In the genomic region with DNA sequence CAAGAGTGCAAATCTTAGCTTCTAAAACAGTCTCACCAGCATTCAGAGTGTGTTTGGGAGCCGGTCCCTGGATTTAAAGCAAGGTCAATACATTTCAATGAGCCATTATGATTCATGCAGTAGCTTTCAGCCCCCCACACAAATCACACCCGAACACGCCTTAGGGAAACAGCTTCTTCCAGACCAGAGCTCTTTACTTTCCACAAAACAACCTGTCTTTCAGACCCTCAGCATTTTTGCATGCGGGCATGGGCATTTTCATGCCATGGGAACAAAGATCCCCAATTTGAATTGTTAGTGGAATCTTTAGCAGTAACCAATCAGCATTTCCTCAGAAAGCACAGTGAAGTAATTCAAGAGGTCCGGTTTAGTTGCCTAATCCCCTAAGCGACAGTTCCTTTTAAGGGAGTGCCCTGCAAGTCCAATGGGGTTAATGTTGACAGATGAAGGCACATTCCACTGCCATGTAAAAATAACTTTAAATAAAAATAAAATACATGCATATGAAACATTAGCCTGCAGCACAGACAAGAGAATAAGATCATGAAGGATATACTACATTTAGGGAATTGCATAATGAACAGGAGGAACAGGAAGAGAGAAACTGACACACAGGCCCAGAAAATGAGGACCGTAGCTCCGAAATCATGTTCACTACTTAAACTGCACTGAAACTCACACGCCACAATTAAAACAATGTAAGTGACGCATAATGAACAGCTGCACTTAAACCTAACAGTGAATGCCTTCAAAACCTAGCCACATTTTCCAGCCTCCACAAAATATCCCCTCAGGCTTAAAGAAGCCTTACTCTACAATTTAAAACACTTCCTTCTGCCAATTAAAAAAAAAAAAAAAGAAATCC, we compare ENCODE assay signal across 8 cellular contexts. TPM values are rescaled to one million over a fixed set of nuclear protein-coding genes. Genes with fewer than 3 reads are reported as not detected.
DNase-seq lines count a peak whose midpoint lies in the region; ATAC-seq and TF ChIP-seq lines count a peak whose summit lies in the region.

No MANE protein-coding gene starts in this region.

- peaks cover 52% of the 10 kb centered on the region for H3F3A ChIP-seq in GM23248 (ENCODE audit: insufficient read depth)

- H4K20me1 ChIP-seq in GM23248 (ENCODE audit: insufficient read depth), result peaks cover 7% of the 10 kb centered on the region; the same call in 1 of the 2 replicates

- no peak for TF ChIP-seq CTCF in RWPE1 (conservative IDR thresholded peaks at IDR 0.05; ENCODE audit: low read depth)

- in situ Hi-C loops in GM23248 (cut with MboI), result no loop called here

- H3K27ac ChIP-seq in GM23248 (peak overlapping the region; percentile 57), RWPE1 (peak overlapping the region; percentile 85)

- POLR2A ChIA-PET in RWPE1 (lab: Yijun Ruan, JAX; ENCODE audit: low non-redundant PET), result no interaction called here

- H2AFZ ChIP-seq in GM23248, result no peak overlapping the region

- peak overlapping the region; percentile 74 for H3K4me2 ChIP-seq in GM23248 (ENCODE audit: unreplicated experiment)

- H3K36me3 ChIP-seq in GM23248 (ENCODE audit: low read depth), result no peaks in the 10 kb centered on the region

- H3K27me3 ChIP-seq in GM23248 (replicated peaks; ENCODE audit: insufficient read depth), result no peaks in the 10 kb centered on the region

- CTCF ChIA-PET in RWPE1 (lab: Yijun Ruan, JAX), result interaction anchor here (0.5 to 1.5 kb wide), 3 partner anchors 25 to 56 kb away, joined by 3 to 9 read pairs (median 4); no protein-coding TSS in a partner anchor

- H3K9me2 ChIP-seq in GM23248 (ENCODE audit: insufficient read depth), result no peaks in the 10 kb centered on the region

- H3K4me1 ChIP-seq in GM23248 (ENCODE audit: insufficient read depth), result peaks cover 59% of the 10 kb centered on the region

- no peak for ATAC-seq in GM21825 (IDR thresholded peaks at IDR 0.05; ENCODE audit: unreplicated experiment)

- peaks cover 88% of the 10 kb centered on the region for H3K79me2 ChIP-seq in GM23248 (ENCODE audit: insufficient read depth)

- H3K9ac ChIP-seq in GM23248, result peak overlapping the region; percentile 38

- H3K9me3 ChIP-seq in GM23248 (ENCODE audit: low read depth), result no peaks in the 10 kb centered on the region

- WGBS in GM23248 (ENCODE audit: low coverage in 1 of 2, low lambda C conversion rate in 2 of 2, missing lambda C conversion rate in 2 of 2), 2 experiments, result 59 to 62% methylated on average over 10 of the region's 10 CpGs

- H3K4me3 ChIP-seq in GM23248, result peak overlapping the region; percentile 45

- DNase-seq in GM23248 (peak; percentile 72), RWPE1 (ENCODE audit: low spot score) (no peak), fibroblast of gingiva (ENCODE audit: low read depth) (peak; percentile 74), retina (peak; percentile 20), iPS-NIHi7 (ENCODE audit: extremely low spot score) (no peak)
- DNase-seq in activated CD4-positive, alpha-beta T cell treated with anti-CD3 and anti-CD28 coated beads for 48 hours, result no peak
- no peak for DNase-seq in activated naive CD4-positive, alpha-beta T cell (lab: John Stamatoyannopoulos, UW)

RNA-seq across cellular contexts. Expression of a gene that starts 4.0 kb away (rescaled TPM):
- total RNA-seq in GM23248 (2014; rRNA removed; shearing (Covaris generic)), result 26.1 and 31.3 TPM in 2 replicates
- polyA plus RNA-seq in GM23248 (2016; fragmentation: Nextera tagmentation; extraction: Ambion mirVana), result 19.1 and 19.9 TPM in 2 replicates

RNA-seq across cellular contexts. Expression of a gene that starts 56.6 kb away (rescaled TPM):
- 16.3 and 16.4 TPM in 2 replicates for total RNA-seq in GM23248 (2014; rRNA removed; shearing (Covaris generic))
- 7.1 and 7.6 TPM in 2 replicates for polyA plus RNA-seq in GM23248 (2016; fragmentation: Nextera tagmentation; extraction: Ambion mirVana)

Comparison
In these comparisons a context has a peak if more than half of its experiments do, and no peak if none do; other contexts are left out.
1. DNase-seq: peak in GM23248 (single experiment), fibroblast of gingiva (single experiment) and retina (single experiment); none in RWPE1 (single experiment), activated CD4-positive, alpha-beta T cell treated with anti-CD3 and anti-CD28 coated beads for 48 hours (single experiment), activated naive CD4-positive, alpha-beta T cell (0 of 4) and iPS-NIHi7 (single experiment).